Comparison of ENCODE assay signal across 9 cellular contexts in genomic region chr3:51686512-51687215, GRCh38. TPM values are rescaled to one million over a fixed set of nuclear protein-coding genes. Genes with fewer than 3 reads are reported as not detected.
DNase-seq lines count a peak whose midpoint lies in the region; ATAC-seq, FAIRE-seq and TF ChIP-seq lines count a peak whose summit lies in the region.
"Had no signal": no experiment of that assay in that cellular context is flagged by ENCODE, and none has a peak within 500 bp of the region (broad histone marks: within the 10 kb centered on the region; RNA-seq: fewer than 3 reads in every experiment).

No MANE protein-coding gene starts in this region.

- no peaks in the 10 kb centered on the region for H3K27me3 ChIP-seq in naive thymus-derived CD4-positive, alpha-beta T cell (ENCODE audit: control insufficient read depth in 2 of 2, insufficient read depth in 2 of 2, low read length in 2 of 2)
- no peaks in the 10 kb centered on the region for H3K27me3 ChIP-seq in stomach smooth muscle (ENCODE audit: control insufficient read depth in 1 of 2, insufficient read depth in 2 of 2, low read length in 2 of 2)

- CTCF ChIA-PET in naive thymus-derived CD4-positive, alpha-beta T cell (lab: Charles Lee) = interaction anchor here (0.7 to 7.9 kb wide), 4 partner anchors 17 to 185 kb away, joined by 3 to 137 read pairs (median 6); partner anchors contain the start of gene TEX264

- peaks cover 9 to 46% (median 11%) of the 10 kb centered on the region in 5 donors for H3K36me3 Mint-ChIP-seq in naive thymus-derived CD4-positive, alpha-beta T cell

- H3K36me3 ChIP-seq in naive thymus-derived CD4-positive, alpha-beta T cell (ENCODE audit: control insufficient read depth in 2 of 3, insufficient read depth in 3 of 3, low read length in 3 of 3) = peaks cover 0 to 47% (median 0%) of the 10 kb centered on the region in 3 experiments
- peaks cover 37 to 40% of the 10 kb centered on the region in 2 donors for H3K36me3 ChIP-seq in stomach smooth muscle (ENCODE audit: control insufficient read depth in 2 of 2, insufficient read depth in 2 of 2, low read length in 2 of 2)

- DNase-seq in GM12891 (ENCODE audit: insufficient read length, low spot score) = peak; percentile 54
- DNase-seq in central memory CD4-positive, alpha-beta T cell = peak; percentile 87
- DNase-seq in naive thymus-derived CD4-positive, alpha-beta T cell = peak; percentile 46 to 87 (median 81)
- no peak for DNase-seq in NCI-H2171 treated with DMSO at 0.1 percent for 48 hours (lab: John Stamatoyannopoulos, UW)
- no peak for DNase-seq in COR-L47 (lab: John Stamatoyannopoulos, UW)

- no peaks in the 10 kb centered on the region for H3K9me3 ChIP-seq in naive thymus-derived CD4-positive, alpha-beta T cell (ENCODE audit: control insufficient read depth in 2 of 3, low read length in 3 of 3)
- no peaks in the 10 kb centered on the region for H3K9me3 ChIP-seq in stomach smooth muscle (ENCODE audit: control insufficient read depth in 2 of 2, low read length in 2 of 2)

- peak overlapping the region; percentile 70 to 85 (median 80) for H3K4me3 Mint-ChIP-seq in naive thymus-derived CD4-positive, alpha-beta T cell

- peaks cover 72 to 80% of the 10 kb centered on the region in 2 donors for H3K4me1 ChIP-seq in naive thymus-derived CD4-positive, alpha-beta T cell (ENCODE audit: control insufficient read depth in 2 of 2, insufficient read depth in 2 of 2, low read length in 2 of 2)
- H3K4me1 ChIP-seq in stomach smooth muscle (ENCODE audit: control insufficient read depth, insufficient read depth, low read length) = peaks cover 23% of the 10 kb centered on the region

- H3K9me3 Mint-ChIP-seq in naive thymus-derived CD4-positive, alpha-beta T cell = peaks cover 0 to 2% (median 0%) of the 10 kb centered on the region in 11 donors

- H3K9ac ChIP-seq in stomach smooth muscle (ENCODE audit: low read length in 2 of 2) = no peak overlapping the region

- H3K4me1 Mint-ChIP-seq in naive thymus-derived CD4-positive, alpha-beta T cell = peaks cover 62 to 95% (median 87%) of the 10 kb centered on the region in 7 donors

- no peaks in the 10 kb centered on the region for H3K27me3 Mint-ChIP-seq in naive thymus-derived CD4-positive, alpha-beta T cell

- POLR2A ChIA-PET in naive thymus-derived CD4-positive, alpha-beta T cell (lab: Charles Lee) = interaction anchor here (0.5 to 2.5 kb wide), 12 partner anchors 9 to 1084 kb away, joined by 3 to 14 read pairs (median 4); partner anchors contain the start of genes DCAF1 and RAD54L2

- peak overlapping the region; percentile 85 to 97 (median 93) for H3K27ac Mint-ChIP-seq in naive thymus-derived CD4-positive, alpha-beta T cell

- peak overlapping the region; percentile 75 for H3K27ac ChIP-seq in naive thymus-derived CD4-positive, alpha-beta T cell (ENCODE audit: low read depth, low read length)
- peak overlapping the region; percentile 64 for H3K27ac ChIP-seq in stomach smooth muscle (ENCODE audit: low read length)

- no peak for TF ChIP-seq POLR2A in GM12891 (IDR thresholded peaks at IDR 0.05; ENCODE audit: low read depth, low read length)

- peak; percentile 51 for ATAC-seq in HG03175 (IDR thresholded peaks at IDR 0.05; ENCODE audit: unreplicated experiment)
- peak; percentile 91 for ATAC-seq in activated CD4-positive, CD25-positive, alpha-beta regulatory T cell treated with anti-CD3 and anti-CD28 coated beads, Interleukin-2, amount 50 U/mL, for 24 hours
- ATAC-seq in naive thymus-derived CD4-positive, alpha-beta T cell = peak; percentile 93

- H3K4me3 ChIP-seq in naive thymus-derived CD4-positive, alpha-beta T cell (ENCODE audit: low read length) = peak overlapping the region; percentile 30
- no peak overlapping the region for H3K4me3 ChIP-seq in stomach smooth muscle (ENCODE audit: low read length in 2 of 2)

- FAIRE-seq in GM12891 (lab: Jason Lieb, UNC) = peak; percentile 97
- FAIRE-seq: H1 had no signal

- intact Hi-C loops in naive thymus-derived CD4-positive, alpha-beta T cell (cut with micrococcal nuclease) = loop anchor here (1.0 to 10.0 kb wide), 6 partner anchors 15 to 848 kb away; partner anchors contain the start of genes DCAF1 (in 2 of the 2), TEX264 (in 2 of the 2), NT5DC2 (in 1 of the 2) and RAD54L2 (in 1 of the 2)

TF ChIP-seq in GM12891, 5 proteins besides CTCF, POLR2A, EP300 and RAD21:
- TF ChIP-seq SPI1 (IDR thresholded peaks at IDR 0.05; ENCODE audit: low read depth, low read length) = no peak
- TF ChIP-seq PAX5 (IDR thresholded peaks at IDR 0.05; ENCODE audit: insufficient read depth, low read length, severe bottlenecking) = no peak
- TF ChIP-seq POLR2AphosphoS5 (IDR thresholded peaks at IDR 0.05; ENCODE audit: low read depth, low read length) = no peak
- TF ChIP-seq TAF1 (IDR thresholded peaks at IDR 0.05; ENCODE audit: low read depth, low read length) = no peak
- TF ChIP-seq POU2F2 (IDR thresholded peaks at IDR 0.05; ENCODE audit: low read depth, low read length) = no peak

RNA-seq across cellular contexts. Expression of gene TEX264, which starts 15.6 kb away (rescaled TPM):
- polyA plus RNA-seq in GM12891 (2012; ENCODE audit: low read depth, missing spikeins) = 30.0 TPM
- total RNA-seq in naive thymus-derived CD4-positive, alpha-beta T cell = 10 to 100 TPM; 34.4 to 65.0 (median 41.7) TPM
- 100 to 1,000 TPM in 1 of 2 donors, 10 to 100 TPM in 1; 92.9 to 115 TPM for polyA plus RNA-seq in naive thymus-derived CD4-positive, alpha-beta T cell

RNA-seq across cellular contexts. Expression of gene GRM2, which starts 20.2 kb away (rescaled TPM):
- polyA plus RNA-seq in GM12891 (2012; ENCODE audit: low read depth, missing spikeins) = 0.06 TPM
- 1 to 10 TPM; 1.3 to 5.1 (median 3.3) TPM for total RNA-seq in naive thymus-derived CD4-positive, alpha-beta T cell
- polyA plus RNA-seq in naive thymus-derived CD4-positive, alpha-beta T cell = under 1 TPM in 1 of 2 donors, not detected in 1; 0.14 TPM

Comparison
In these comparisons a context has a peak if more than half of its experiments do, and no peak if none do; other contexts are left out.
1. DNase-seq: peak in GM12891 (single experiment), central memory CD4-positive, alpha-beta T cell (single experiment) and naive thymus-derived CD4-positive, alpha-beta T cell (9 of 9); none in NCI-H2171 treated with DMSO at 0.1 percent for 48 hours (single experiment) and COR-L47 (single experiment).
2. Peak in every context shown above with its lines, with median percentiles within 50 percentile points of each other: ATAC-seq.